ENCODE assay signal across 8 cellular contexts in genomic region chr11:21511835-21512440, GRCh38.
DNase-seq lines count a peak whose midpoint lies in the region; ATAC-seq and TF ChIP-seq lines count a peak whose summit lies in the region.

No MANE protein-coding gene starts in this region.

- H3K27me3 ChIP-seq in WERI-Rb-1 (ENCODE audit: insufficient read depth, low read depth, severe bottlenecking) = no peaks in the 10 kb centered on the region

- peak; percentile 83 for TF ChIP-seq CTCF in WERI-Rb-1 (IDR thresholded peaks at IDR 0.05; ENCODE audit: low read depth, low read length)

- H3K36me3 ChIP-seq in WERI-Rb-1 = no peaks in the 10 kb centered on the region

- ATAC-seq in GM18858 (IDR thresholded peaks at IDR 0.05; ENCODE audit: unreplicated experiment) (peak; percentile 70), HG03064 (IDR thresholded peaks at IDR 0.05; ENCODE audit: low read depth, unreplicated experiment) (peak; percentile 68), left ventricle myocardium superior (no peak)

- intact Hi-C loops in left ventricle myocardium superior (cut with micrococcal nuclease) = no loop called here

- no peak overlapping the region for H3K27ac ChIP-seq in WERI-Rb-1

- no peak overlapping the region for H3K4me3 ChIP-seq in WERI-Rb-1 (ENCODE audit: low read depth, low read length)

- H3K9me3 ChIP-seq in WERI-Rb-1 (ENCODE audit: severe bottlenecking) = no peaks in the 10 kb centered on the region

- peak; percentile 79 for DNase-seq in COLO668 (lab: John Stamatoyannopoulos, UW; ENCODE audit: unreplicated experiment)
- peak; percentile 86 to 88 for DNase-seq in NCI-H2081 (lab: John Stamatoyannopoulos, UW)
- peak; percentile 89 for DNase-seq in WERI-Rb-1
- DNase-seq in left ventricle myocardium superior = peak; percentile 34
- peak; percentile 0 to 20 (median 10) for DNase-seq in stimulated activated CD4-positive, alpha-beta T cell treated with anti-CD3 and anti-CD28 coated beads, Interleukin-12 subunit alpha, Interleukin-12 subunit beta, amount 100 ng/mL, for 48 hours (ENCODE audit: low read depth in 2 of 3, low spot score in 1 of 3)
- no peak for DNase-seq in cerebellar nuclear complex (lab: John Stamatoyannopoulos, UW)

Comparison
In these comparisons a context has a peak if more than half of its experiments do, and no peak if none do; other contexts are left out.
1. DNase-seq: peak in COLO668 (single experiment), NCI-H2081 (2 of 2), WERI-Rb-1 (single experiment), left ventricle myocardium superior (single experiment) and stimulated activated CD4-positive, alpha-beta T cell treated with anti-CD3 and anti-CD28 coated beads, Interleukin-12 subunit alpha, Interleukin-12 subunit beta, amount 100 ng/mL, for 48 hours (3 of 3); none in cerebellar nuclear complex (0 of 2).